14 cellular contexts compared by ENCODE assay signal in genomic region chr1:59669752-59670312, GRCh38.
DNase-seq lines count a peak whose midpoint lies in the region; ATAC-seq and TF ChIP-seq lines count a peak whose summit lies in the region.
"Had no signal": no experiment of that assay in that cellular context is flagged by ENCODE, and none has a peak within 500 bp of the region (broad histone marks: within the 10 kb centered on the region; RNA-seq: fewer than 3 reads in every experiment).

No MANE protein-coding gene starts in this region.

- no peaks in the 10 kb centered on the region for H3K36me3 Mint-ChIP-seq in activated CD4-positive, alpha-beta T cell treated with anti-CD3 and anti-CD28 coated beads, Interleukin-2, amount 10 ng/mL, durations not matched to agents 7 days and 5 days (ENCODE audit: low read depth)

- H3K36me3 ChIP-seq in SJCRH30 (no peaks in the 10 kb centered on the region), testis (ENCODE audit: low read depth, missing control alignments) (no peaks in the 10 kb centered on the region)

- intact Hi-C loops in testis (cut with DNase I; ENCODE audit: low total_unique reads), result no loop called here

- H3K4me1 ChIP-seq in SJCRH30 (peaks cover 36% of the 10 kb centered on the region), testis (peaks cover 28% of the 10 kb centered on the region)

- no peak for TF ChIP-seq POLR2A in testis (IDR thresholded peaks at IDR 0.05)

- no peak for ATAC-seq in GM21526 (IDR thresholded peaks at IDR 0.05; ENCODE audit: low FRiP score, unreplicated experiment)
- no peak for ATAC-seq in GM21381 (IDR thresholded peaks at IDR 0.05; ENCODE audit: unreplicated experiment)
- ATAC-seq: HCT116; naive thymus-derived CD4-positive, alpha-beta T cell; PC-3; stimulated activated naive CD8-positive, alpha-beta T cell treated with anti-CD3 and anti-CD28 coated beads, Interleukin-15, amount 100 ng/mL, for 72 hours had no signal

- H3K4me3 Mint-ChIP-seq in activated CD4-positive, alpha-beta T cell treated with anti-CD3 and anti-CD28 coated beads, Interleukin-2, amount 10 ng/mL, durations not matched to agents 7 days and 5 days, result no peak overlapping the region
- H3K4me3 Mint-ChIP-seq: naive thymus-derived CD4-positive, alpha-beta T cell; stimulated activated naive CD8-positive, alpha-beta T cell treated with anti-CD3 and anti-CD28 coated beads, Interleukin-15, amount 100 ng/mL, for 72 hours had no signal

- no peaks in the 10 kb centered on the region for H3K27me3 Mint-ChIP-seq in activated CD4-positive, alpha-beta T cell treated with anti-CD3 and anti-CD28 coated beads, Interleukin-2, amount 10 ng/mL, durations not matched to agents 7 days and 5 days
- H3K27me3 Mint-ChIP-seq: naive thymus-derived CD4-positive, alpha-beta T cell; stimulated activated naive CD8-positive, alpha-beta T cell treated with anti-CD3 and anti-CD28 coated beads, Interleukin-15, amount 100 ng/mL, for 72 hours had no signal

- CTCF ChIA-PET in activated CD4-positive, alpha-beta T cell treated with anti-CD3 and anti-CD28 coated beads, Interleukin-2, amount 10 ng/mL, durations not matched to agents 7 days and 5 days (lab: Charles Lee), result interaction anchor here (1.2 kb wide), 1 partner anchor 10 kb away, joined by 4 read pairs; no protein-coding TSS in a partner anchor

- no peak overlapping the region for H3K27ac Mint-ChIP-seq in activated CD4-positive, alpha-beta T cell treated with anti-CD3 and anti-CD28 coated beads, Interleukin-2, amount 10 ng/mL, durations not matched to agents 7 days and 5 days
- H3K27ac Mint-ChIP-seq: naive thymus-derived CD4-positive, alpha-beta T cell had no signal

- H3K9me3 Mint-ChIP-seq in activated CD4-positive, alpha-beta T cell treated with anti-CD3 and anti-CD28 coated beads, Interleukin-2, amount 10 ng/mL, durations not matched to agents 7 days and 5 days, result no peaks in the 10 kb centered on the region
- H3K9me3 Mint-ChIP-seq: naive thymus-derived CD4-positive, alpha-beta T cell; stimulated activated naive CD8-positive, alpha-beta T cell treated with anti-CD3 and anti-CD28 coated beads, Interleukin-15, amount 100 ng/mL, for 72 hours had no signal

- POLR2A ChIA-PET in activated CD4-positive, alpha-beta T cell treated with anti-CD3 and anti-CD28 coated beads, Interleukin-2, amount 10 ng/mL, durations not matched to agents 7 days and 5 days (lab: Charles Lee), result no interaction called here

- no peak overlapping the region for H3K4me3 ChIP-seq in SJCRH30
- H3K4me3 ChIP-seq in testis, result no peak overlapping the region

- WGBS in testis, 2 donors, result 26 to 61% methylated on average over 9 of the region's 9 CpGs

- DNase-seq in SJCRH30, result peak; percentile 86 to 94
- peak; percentile 62 for DNase-seq in fibroblast of gingiva (ENCODE audit: low read depth)
- DNase-seq in middle frontal gyrus (ENCODE audit: extremely low spot score, low spot score), result peak; percentile 14
- peak; percentile 75 for DNase-seq in testis
- no peak for DNase-seq in HCEC 1CT
- no peak for DNase-seq in activated CD4-positive, alpha-beta T cell treated with anti-CD3 and anti-CD28 coated beads, Interleukin-2, amount 10 ng/mL, durations not matched to agents 7 days and 5 days
- DNase-seq: effector memory CD4-positive, alpha-beta T cell; KG1; naive thymus-derived CD4-positive, alpha-beta T cell; PC-3; stimulated activated naive CD8-positive, alpha-beta T cell treated with anti-CD3 and anti-CD28 coated beads, Interleukin-15, amount 100 ng/mL, for 72 hours had no signal

- H3K27me3 ChIP-seq in SJCRH30 (no peaks in the 10 kb centered on the region), testis (no peaks in the 10 kb centered on the region)

- H3K27ac ChIP-seq in SJCRH30, result peak overlapping the region; percentile 90
- peak overlapping the region; percentile 60 to 68 for H3K27ac ChIP-seq in testis

- TF ChIP-seq CTCF in testis (IDR thresholded peaks at IDR 0.05), result no peak

- peaks cover 4% of the 10 kb centered on the region for H3K4me1 Mint-ChIP-seq in activated CD4-positive, alpha-beta T cell treated with anti-CD3 and anti-CD28 coated beads, Interleukin-2, amount 10 ng/mL, durations not matched to agents 7 days and 5 days

- H3K9me3 ChIP-seq in SJCRH30 (replicated peaks), result 0 out of 2 replicates have a peak, but pooled peaks cover 3% of the 10 kb centered on the region
- H3K9me3 ChIP-seq in testis, result no peaks in the 10 kb centered on the region

Comparison
In these comparisons a context has a peak if more than half of its experiments do, and no peak if none do; other contexts are left out.
1. DNase-seq: peak in SJCRH30 (2 of 2), fibroblast of gingiva (single experiment), middle frontal gyrus (single experiment) and testis (single experiment); none in HCEC 1CT (single experiment) and activated CD4-positive, alpha-beta T cell treated with anti-CD3 and anti-CD28 coated beads, Interleukin-2, amount 10 ng/mL, durations not matched to agents 7 days and 5 days (single experiment).